In genomic region chr19:42065511-42065910, GRCh38 we compare ENCODE assay signal across 22 cellular contexts.
"Had no signal": no experiment of that assay in that cellular context is flagged by ENCODE, and none has a peak within 500 bp of the region (broad histone marks: within the 10 kb centered on the region; RNA-seq: fewer than 3 reads in every experiment).

No MANE protein-coding gene starts in this region.

- H3K4me3 ChIP-seq: left ventricle myocardium inferior, lung, ovary, right atrium auricular region, right lobe of liver, smooth muscle cell, stomach, thoracic aorta, tibial artery, uterus had no signal

- H3K36me3 ChIP-seq: left ventricle myocardium inferior, neutrophil, ovary, right atrium auricular region, right lobe of liver, uterus had no signal

- H3K4me1 ChIP-seq: right lobe of liver, uterus had no signal

- H3K4me2 ChIP-seq: smooth muscle cell had no signal

- H3K4me1 Mint-ChIP-seq: natural killer cell had no signal

- H3K27ac Mint-ChIP-seq: mesothelial cell of epicardium; natural killer cell; nephron progenitor cell; progenitor cell of endocrine pancreas; stimulated activated naive B cell treated with anti-CD40 and anti-IgM and Interleukin-4, amounts not matched to agents 10 μg/mL and 1 μg/mL and 100 μg/mL, for 72 hours had no signal

- H3K9me3 ChIP-seq: left ventricle myocardium inferior, neutrophil, ovary, right atrium auricular region, right lobe of liver, stomach, thoracic aorta, tibial artery, uterus had no signal

- ATAC-seq: left colon; natural killer cell; right lobe of liver; stimulated activated naive B cell treated with anti-CD40 and anti-IgM and Interleukin-4, amounts not matched to agents 10 μg/mL and 1 μg/mL and 100 μg/mL, for 72 hours; stimulated activated naive CD8-positive, alpha-beta T cell treated with anti-CD3 and anti-CD28 coated beads, Interleukin-15, Interleukin-2, amounts not matched to agents 100 U/mL and 50 U/mL, for 24 hours had no signal

- H3K27me3 ChIP-seq: ovary, right atrium auricular region, right lobe of liver, tibial artery, uterus had no signal

- H3K27ac ChIP-seq: left ventricle myocardium inferior, neutrophil, ovary, right atrium auricular region, right lobe of liver, stomach, thoracic aorta, tibial artery, uterus had no signal

- H3K9me3 Mint-ChIP-seq: mesothelial cell of epicardium; naive B cell; natural killer cell; nephron progenitor cell; stimulated activated naive B cell treated with anti-CD40 and anti-IgM and Interleukin-4, amounts not matched to agents 10 μg/mL and 1 μg/mL and 100 μg/mL, for 72 hours had no signal

- H3K36me3 Mint-ChIP-seq: naive B cell; natural killer cell; stimulated activated naive B cell treated with anti-CD40 and anti-IgM and Interleukin-4, amounts not matched to agents 10 μg/mL and 1 μg/mL and 100 μg/mL, for 72 hours had no signal

- DNase-seq: left colon; left ventricle myocardium inferior; naive B cell; natural killer cell; nephron progenitor cell; ovary; stimulated activated CD4-positive, alpha-beta T cell treated with anti-CD3 and anti-CD28 coated beads, Interleukin-1b, Interleukin-23, amount 100 ng/mL, for 48 hours; stimulated activated CD4-positive, alpha-beta T cell treated with anti-CD3 and anti-CD28 coated beads, Interleukin-2, amount 100 ng/mL, for 48 hours; stimulated activated naive B cell treated with anti-CD40 and anti-IgM and Interleukin-4, amounts not matched to agents 10 μg/mL and 1 μg/mL and 100 μg/mL, for 72 hours; stimulated activated naive CD8-positive, alpha-beta T cell treated with anti-CD3 and anti-CD28 coated beads, Interleukin-15, Interleukin-2, amounts not matched to agents 100 U/mL and 50 U/mL, for 24 hours; stomach; tibial artery; trophoblast cell; uterus had no signal

- H3K4me3 Mint-ChIP-seq: mesothelial cell of epicardium; naive B cell; natural killer cell; nephron progenitor cell; stimulated activated naive B cell treated with anti-CD40 and anti-IgM and Interleukin-4, amounts not matched to agents 10 μg/mL and 1 μg/mL and 100 μg/mL, for 72 hours had no signal
